Comparison of ENCODE assay signal across 20 cellular contexts in genomic region chr21:44847261-44848056, GRCh38. TPM values are rescaled to one million over a fixed set of nuclear protein-coding genes. Genes with fewer than 3 reads are reported as not detected.
A peak's percentile ranks its signal among the peaks of the same experiment; 100 is the strongest.
DNase-seq lines count a peak whose midpoint lies in the region; ATAC-seq and TF ChIP-seq lines count a peak whose summit lies in the region.
"Had no signal": no experiment of that assay in that cellular context is flagged by ENCODE, and none has a peak within 500 bp of the region (broad histone marks: within the 10 kb centered on the region; RNA-seq: fewer than 3 reads in every experiment).

No MANE protein-coding gene starts in this region.

- peak; percentile 60 for DNase-seq in activated effector memory CD4-positive, alpha-beta T cell treated with anti-CD3 and anti-CD28 coated beads, Interleukin-2, amount 50 U/mL, for 16 hours
- no peak for DNase-seq in activated effector memory CD4-positive, alpha-beta T cell treated with Interleukin-2 at 50 U/mL for 16 hours
- peak; percentile 14 for DNase-seq in SK-MEL-5 (ENCODE audit: low read depth, low spot score)
- DNase-seq in islet precursor cell = peak; percentile 54
- DNase-seq in type B pancreatic cell (ENCODE audit: extremely low spot score, unreplicated experiment) = peak; percentile 67
- DNase-seq in NCI-H2029 (lab: John Stamatoyannopoulos, UW) = no peak
- DNase-seq: activated CD4-positive, alpha-beta T cell treated with anti-CD3 and anti-CD28 coated beads for 48 hours; activated gamma-delta T cell; glutamatergic neuron; natural killer cell; NCI-H146; NCI-H2171; NCI-H524; RPMI8226; stimulated activated CD4-positive, alpha-beta T cell treated with anti-CD3 and anti-CD28 coated beads, Interleukin-12 subunit alpha, Interleukin-12 subunit beta, amount 100 ng/mL, for 4 hours; stimulated activated CD4-positive, alpha-beta T cell treated with anti-CD3 and anti-CD28 coated beads, Interleukin-4, amount 100 ng/mL, for 4 hours; stomach; transverse colon had no signal

- no peak for TF ChIP-seq CTCF in type B pancreatic cell (conservative IDR thresholded peaks at IDR 0.05)

- H3K4me1 Mint-ChIP-seq in type B pancreatic cell (ENCODE audit: unreplicated experiment) = peaks cover 9% of the 10 kb centered on the region

- H3K27ac Mint-ChIP-seq in type B pancreatic cell = no peak overlapping the region

- H3K4me3 Mint-ChIP-seq in type B pancreatic cell = no peak overlapping the region

- no peaks in the 10 kb centered on the region for H3K9me3 Mint-ChIP-seq in type B pancreatic cell
- H3K9me3 Mint-ChIP-seq: natural killer cell had no signal

- H3K27me3 Mint-ChIP-seq in type B pancreatic cell = peaks cover 7% of the 10 kb centered on the region

- peaks cover 8% of the 10 kb centered on the region for H3K36me3 Mint-ChIP-seq in type B pancreatic cell
- H3K36me3 Mint-ChIP-seq: natural killer cell had no signal

- in situ Hi-C loops in SK-MEL-5 (cut with HindIII; ENCODE audit: low pct_unique_long_range_greater_than_20kb, low sequenced_read_pairs) = no loop called here

- ATAC-seq in HG03280 (IDR thresholded peaks at IDR 0.05; ENCODE audit: unreplicated experiment) (no peak), GM18867 (IDR thresholded peaks at IDR 0.05; ENCODE audit: unreplicated experiment) (no peak)

RNA-seq across cellular contexts. Expression of gene PTTG1IP, which starts 26.0 kb away (rescaled TPM):
- total RNA-seq in SK-MEL-5 (2014; rRNA removed; shearing (Covaris generic)) = 843 and 970 TPM in 2 replicates
- 592 and 672 TPM in 2 replicates for polyA plus RNA-seq in SK-MEL-5 (2015; cell fraction: cytosol; rRNA removed)
- polyA plus RNA-seq in SK-MEL-5 (2015; cell fraction: nucleus; rRNA removed) = 189 and 209 TPM in 2 replicates
- 168 and 195 TPM in 2 replicates for total RNA-seq in type B pancreatic cell (ENCODE audit: low replicate concordance)

RNA-seq across cellular contexts. Expression of gene SUMO3, which starts 29.6 kb away (rescaled TPM):
- 34.2 and 36.0 TPM in 2 replicates for total RNA-seq in SK-MEL-5 (2014; rRNA removed; shearing (Covaris generic))
- polyA plus RNA-seq in SK-MEL-5 (2015; cell fraction: cytosol; rRNA removed) = 38.4 and 46.1 TPM in 2 replicates
- polyA plus RNA-seq in SK-MEL-5 (2015; cell fraction: nucleus; rRNA removed) = 4.0 and 5.4 TPM in 2 replicates
- total RNA-seq in type B pancreatic cell (ENCODE audit: low replicate concordance) = 61.0 and 81.2 TPM in 2 replicates

RNA-seq across cellular contexts. Expression of gene UBE2G2, which starts 45.8 kb away (rescaled TPM):
- 53.3 and 53.9 TPM in 2 replicates for total RNA-seq in SK-MEL-5 (2014; rRNA removed; shearing (Covaris generic))
- polyA plus RNA-seq in SK-MEL-5 (2015; cell fraction: cytosol; rRNA removed) = 43.2 and 63.9 TPM in 2 replicates
- 302 and 332 TPM in 2 replicates for polyA plus RNA-seq in SK-MEL-5 (2015; cell fraction: nucleus; rRNA removed)
- total RNA-seq in type B pancreatic cell (ENCODE audit: low replicate concordance) = 75.6 and 92.4 TPM in 2 replicates

Comparison
In these comparisons a context has a peak if more than half of its experiments do, and no peak if none do; other contexts are left out.
1. DNase-seq: peak in activated effector memory CD4-positive, alpha-beta T cell treated with anti-CD3 and anti-CD28 coated beads, Interleukin-2, amount 50 U/mL, for 16 hours (single experiment), SK-MEL-5 (single experiment), islet precursor cell (single experiment) and type B pancreatic cell (single experiment); none in activated effector memory CD4-positive, alpha-beta T cell treated with Interleukin-2 at 50 U/mL for 16 hours (single experiment) and NCI-H2029 (single experiment).